1 cellular context compared by ENCODE assay signal in genomic region chr11:61157743-61158142, GRCh38.
TF ChIP-seq lines count a peak whose summit lies in the region.

No MANE protein-coding gene starts in this region.

TF ChIP-seq in IMR-90, 13 proteins besides CTCF, POLR2A, EP300 and RAD21:
- no peak for TF ChIP-seq FOS (IDR thresholded peaks at IDR 0.05; ENCODE audit: low read depth, low read length)
- no peak for TF ChIP-seq ELK1 (IDR thresholded peaks at IDR 0.05; ENCODE audit: borderline replicate concordance, low read depth, low read length)
- no peak for TF ChIP-seq MXI1 (IDR thresholded peaks at IDR 0.05; ENCODE audit: borderline replicate concordance, low read depth, low read length)
- no peak for TF ChIP-seq NFE2L2 (IDR thresholded peaks at IDR 0.05; ENCODE audit: low read depth, low read length)
- no peak for TF ChIP-seq CHD1 (IDR thresholded peaks at IDR 0.05; ENCODE audit: low read depth, low read length)
- TF ChIP-seq RFX5 (IDR thresholded peaks at IDR 0.05; ENCODE audit: low read depth, low read length): no peak
